Comparison of ENCODE assay signal across 26 cellular contexts in genomic region chr14:44657153-44657552, GRCh38.
"Had no signal": no experiment of that assay in that cellular context is flagged by ENCODE, and none has a peak within 500 bp of the region (broad histone marks: within the 10 kb centered on the region; RNA-seq: fewer than 3 reads in every experiment).

No MANE protein-coding gene starts in this region.

- H3K4me3 ChIP-seq: esophagus muscularis mucosa, left ventricle myocardium inferior, lung, mucosa of descending colon, ovary, skin epidermis, uterus had no signal

- H3K4me1 ChIP-seq: esophagus muscularis mucosa, left ventricle myocardium inferior, uterus had no signal

- H3K36me3 Mint-ChIP-seq: activated naive CD4-positive, alpha-beta T cell treated with anti-CD3 and anti-CD28 coated beads, Interleukin-2, amount 50 U/mL, for 72 hours; natural killer cell treated with Interleukin-12 subunit alpha and Interleukin-12 subunit beta and Interleukin-15 and Interleukin-18, amount 100 ng/mL, for 72 hours; stimulated activated memory B cell treated with anti-CD40 and anti-IgM and Interleukin-4, amounts not matched to agents 10 μg/mL and 1 μg/mL and 100 μg/mL, for 72 hours; type B pancreatic cell had no signal

- H3K9me3 Mint-ChIP-seq: activated naive CD4-positive, alpha-beta T cell treated with anti-CD3 and anti-CD28 coated beads, Interleukin-2, amount 50 U/mL, for 72 hours; activated T-cell treated with anti-CD3 and anti-CD28 coated beads, Interleukin-2, amount 50 U/mL, for 72 hours; stimulated activated memory B cell treated with anti-CD40 and anti-IgM and Interleukin-4, amounts not matched to agents 10 μg/mL and 1 μg/mL and 100 μg/mL, for 72 hours; stimulated activated naive CD8-positive, alpha-beta T cell treated with anti-CD3 and anti-CD28 coated beads, Interleukin-15, amount 100 ng/mL, for 72 hours; type B pancreatic cell had no signal

- H3K27me3 ChIP-seq: esophagus muscularis mucosa, ovary, uterus had no signal

- H3K27me3 Mint-ChIP-seq: activated CD4-positive, alpha-beta T cell treated with anti-CD3 and anti-CD28 coated beads for 36 hours; central memory CD8-positive, alpha-beta T cell; natural killer cell treated with Interleukin-12 subunit alpha and Interleukin-12 subunit beta and Interleukin-15 and Interleukin-18, amount 100 ng/mL, for 72 hours; progenitor cell of endocrine pancreas; stimulated activated memory B cell treated with anti-CD40 and anti-IgM and Interleukin-4, amounts not matched to agents 10 μg/mL and 1 μg/mL and 100 μg/mL, for 72 hours; stimulated activated naive CD8-positive, alpha-beta T cell treated with anti-CD3 and anti-CD28 coated beads, Interleukin-15, amount 100 ng/mL, for 72 hours; type B pancreatic cell had no signal

- H3K27ac Mint-ChIP-seq: activated CD4-positive, alpha-beta T cell treated with anti-CD3 and anti-CD28 coated beads for 36 hours; activated naive CD4-positive, alpha-beta T cell treated with anti-CD3 and anti-CD28 coated beads, Interleukin-2, amount 50 U/mL, for 72 hours; activated T-cell treated with anti-CD3 and anti-CD28 coated beads, Interleukin-2, amount 50 U/mL, for 72 hours; natural killer cell treated with Interleukin-12 subunit alpha and Interleukin-12 subunit beta and Interleukin-15 and Interleukin-18, amount 100 ng/mL, for 72 hours; stimulated activated memory B cell treated with anti-CD40 and anti-IgM and Interleukin-4, amounts not matched to agents 10 μg/mL and 1 μg/mL and 100 μg/mL, for 72 hours; stimulated activated naive CD8-positive, alpha-beta T cell treated with anti-CD3 and anti-CD28 coated beads, Interleukin-15, amount 100 ng/mL, for 72 hours; type B pancreatic cell had no signal

- H3K27ac ChIP-seq: esophagus muscularis mucosa, left ventricle myocardium inferior, ovary, skin epidermis, uterus had no signal

- ATAC-seq: activated CD4-positive, alpha-beta T cell treated with anti-CD3 and anti-CD28 coated beads for 36 hours; activated naive CD4-positive, alpha-beta T cell treated with anti-CD3 and anti-CD28 coated beads, Interleukin-2, amount 50 U/mL, for 72 hours; activated T-cell treated with anti-CD3 and anti-CD28 coated beads, Interleukin-2, amount 50 U/mL, for 72 hours; mucosa of descending colon; natural killer cell treated with Interleukin-12 subunit alpha and Interleukin-12 subunit beta and Interleukin-15 and Interleukin-18, amount 100 ng/mL, for 72 hours; sciatic nerve; stimulated activated memory B cell treated with anti-CD40 and anti-IgM and Interleukin-4, amounts not matched to agents 10 μg/mL and 1 μg/mL and 100 μg/mL, for 72 hours; stimulated activated naive CD8-positive, alpha-beta T cell treated with anti-CD3 and anti-CD28 coated beads, Interleukin-15, amount 100 ng/mL, for 72 hours had no signal

- H3K36me3 ChIP-seq: esophagus muscularis mucosa, left ventricle myocardium inferior, ovary, uterus had no signal

- H3K9me3 ChIP-seq: esophagus muscularis mucosa, mucosa of descending colon, ovary, uterus had no signal

- DNase-seq: activated CD4-positive, alpha-beta T cell treated with anti-CD3 and anti-CD28 coated beads for 36 hours; activated CD4-positive, alpha-beta T cell treated with anti-CD3 and anti-CD28 coated beads, Interleukin-2, amount 50 U/mL, for 4 hours; activated CD4-positive, CD25-positive, alpha-beta regulatory T cell; activated naive CD4-positive, alpha-beta T cell; activated T-cell treated with anti-CD3 and anti-CD28 coated beads for 4 hours; activated T-cell treated with anti-CD3 and anti-CD28 coated beads, Interleukin-2, amount 50 U/mL, for 72 hours; dermis blood vessel endothelial cell; effector CD4-positive, alpha-beta T cell; left ventricle myocardium inferior; mucosa of descending colon; ovary; stimulated activated CD4-positive, alpha-beta T cell treated with anti-CD3 and anti-CD28 coated beads, Interleukin-4, amount 100 ng/mL, for 4 hours; stimulated activated CD8-positive, alpha-beta memory T cell treated with anti-CD3 and anti-CD28 coated beads, Interleukin-4, amount 100 ng/mL, for 48 hours; stimulated activated naive CD8-positive, alpha-beta T cell treated with anti-CD3 and anti-CD28 coated beads, Interleukin-15, amount 100 ng/mL, for 72 hours; substantia nigra; uterus had no signal

- H3K4me3 Mint-ChIP-seq: activated CD4-positive, alpha-beta T cell treated with anti-CD3 and anti-CD28 coated beads for 36 hours; activated T-cell treated with anti-CD3 and anti-CD28 coated beads, Interleukin-2, amount 50 U/mL, for 72 hours; central memory CD8-positive, alpha-beta T cell; natural killer cell treated with Interleukin-12 subunit alpha and Interleukin-12 subunit beta and Interleukin-15 and Interleukin-18, amount 100 ng/mL, for 72 hours; stimulated activated memory B cell treated with anti-CD40 and anti-IgM and Interleukin-4, amounts not matched to agents 10 μg/mL and 1 μg/mL and 100 μg/mL, for 72 hours; stimulated activated naive CD8-positive, alpha-beta T cell treated with anti-CD3 and anti-CD28 coated beads, Interleukin-15, amount 100 ng/mL, for 72 hours; type B pancreatic cell had no signal
